In the genomic region with DNA sequence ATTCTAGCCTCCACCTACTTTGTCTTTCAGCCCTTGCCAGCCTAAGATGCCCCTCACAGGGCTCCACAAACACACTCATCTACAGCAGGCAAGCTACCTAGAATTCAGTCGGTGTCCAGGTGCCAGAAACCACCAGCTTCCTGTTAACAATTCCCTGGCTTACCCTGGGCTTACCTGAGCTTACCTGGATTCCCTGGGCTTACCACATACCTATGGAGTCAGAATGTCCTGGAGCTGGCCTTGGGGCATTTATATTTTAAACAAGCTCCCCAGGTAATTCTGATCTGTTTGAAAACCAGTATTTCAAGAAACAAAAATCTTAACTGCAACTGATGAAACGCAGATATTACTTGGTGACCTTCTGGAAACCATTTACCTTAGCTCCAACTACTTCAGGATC, we compare ENCODE assay signal across 26 cellular contexts.
DNase-seq lines count a peak whose midpoint lies in the region; ATAC-seq and TF ChIP-seq lines count a peak whose summit lies in the region.
"Had no signal": no experiment of that assay in that cellular context is flagged by ENCODE, and none has a peak within 500 bp of the region (broad histone marks: within the 10 kb centered on the region; RNA-seq: fewer than 3 reads in every experiment).

No MANE protein-coding gene starts in this region.

- intact Hi-C loops in IMR-90 (cut with micrococcal nuclease): no loop called here
- intact Hi-C loops in body of pancreas (cut with DNase I): no loop called here

- H3K23ac ChIP-seq in IMR-90 (ENCODE audit: low read depth, low read length): no peak overlapping the region
- H3K23ac ChIP-seq in trophoblast cell (ENCODE audit: low read length): no peak overlapping the region

- no peaks in the 10 kb centered on the region for H3K79me2 ChIP-seq in trophoblast cell (ENCODE audit: control insufficient read depth, insufficient read depth, low read length, poor library complexity)

- H3K27ac ChIP-seq in IMR-90 (ENCODE audit: insufficient read depth, low read length) (no peak overlapping the region), body of pancreas (peak overlapping the region in 3 of 4 donors; percentile 54 to 79 (median 70)), trophoblast cell (ENCODE audit: low read depth, low read length) (peak overlapping the region; percentile 16), RWPE1 (no peak overlapping the region)
- H3K27ac ChIP-seq: A549, GM23248, Peyer's patch had no signal

- no peak overlapping the region for H3K18ac ChIP-seq in IMR-90 (ENCODE audit: low read depth, low read length)
- H3K18ac ChIP-seq in trophoblast cell (ENCODE audit: low read length): no peak overlapping the region

- no peaks in the 10 kb centered on the region for H4K20me1 ChIP-seq in IMR-90 (ENCODE audit: insufficient read depth, low read length)

- H3K79me1 ChIP-seq in IMR-90 (ENCODE audit: low read depth in 1 of 2, low read length in 2 of 2) (no peaks in the 10 kb centered on the region), trophoblast cell (ENCODE audit: low read length) (no peaks in the 10 kb centered on the region)

- no peak overlapping the region for H3K9ac ChIP-seq in IMR-90 (ENCODE audit: low read depth, low read length)
- H3K9ac ChIP-seq in trophoblast cell (ENCODE audit: low read length): no peak overlapping the region
- H3K9ac ChIP-seq: GM23248, SK-N-SH had no signal

- H4K5ac ChIP-seq in IMR-90 (ENCODE audit: low read depth, low read length): no peak overlapping the region

- no peak overlapping the region for H2BK20ac ChIP-seq in IMR-90 (ENCODE audit: low read depth, low read length)

- CTCF ChIA-PET in IMR-90 (lab: Yijun Ruan, JAX): interaction anchor here (0.8 kb wide), 1 partner anchor 10 kb away, joined by 5 read pairs; no protein-coding TSS in a partner anchor
- CTCF ChIA-PET in RWPE1 (lab: Yijun Ruan, JAX): interaction anchor here (1.2 kb wide), 1 partner anchor 9 kb away, joined by 4 read pairs; no protein-coding TSS in a partner anchor

- H2AK9ac ChIP-seq in IMR-90 (replicated peaks; ENCODE audit: low read depth, low read length, poor library complexity): no peak overlapping the region

- 0 out of 3 replicates have a peak overlapping the region, but pooled peaks have one; percentile 28 for H2BK15ac ChIP-seq in IMR-90 (ENCODE audit: low read depth, low read length)

- H2BK5ac ChIP-seq in IMR-90 (ENCODE audit: low read depth, low read length, poor library complexity, severe bottlenecking) (no peak overlapping the region), trophoblast cell (ENCODE audit: low read depth, low read length, poor library complexity) (peak overlapping the region; percentile 58)

- H2BK12ac ChIP-seq in trophoblast cell (ENCODE audit: low read length): peak overlapping the region; percentile 51

- WGBS in IMR-90 (ENCODE audit: extremely low coverage in 2 of 2, insufficient read length in 1 of 2), 2 experiments: 100% methylated on average over 1 of the region's 2 CpGs; no CpG with 5 or more reads in 1 of the 2 experiments
- WGBS in body of pancreas, 2 donors: 30 to 47% methylated on average over 2 of the region's 2 CpGs
- no CpG with 5 or more reads among the region's 2 CpGs for WGBS in trophoblast cell (ENCODE audit: extremely low coverage, insufficient coverage, insufficient read length)

- H3K4me3 ChIP-seq in IMR-90 (ENCODE audit: insufficient read depth, low read depth, low read length) (no peak overlapping the region), body of pancreas (no peak overlapping the region), trophoblast cell (ENCODE audit: low read depth, low read length) (no peak overlapping the region), MG63 (no peak overlapping the region)
- H3K4me3 ChIP-seq: A549, GM23248, HAP-1, K562, Peyer's patch had no signal

- H3K9me1 ChIP-seq in IMR-90 (ENCODE audit: insufficient read depth, low read length): no peaks in the 10 kb centered on the region; the same call in 1 of the 2 replicates

- no peak overlapping the region for H3K56ac ChIP-seq in IMR-90 (ENCODE audit: extremely low read depth, insufficient read depth, low read length)

- dilution Hi-C loops in IMR-90 (cut with HindIII; ENCODE audit: low sequenced_read_pairs, unreplicated experiment): no loop called here

- ATAC-seq in IMR-90 (ENCODE audit: low read depth) (no peak), body of pancreas (peak; percentile 83), esophagus mucosa (peak; percentile 88)
- ATAC-seq: A549, HepG2, K562 had no signal

- no peak overlapping the region for H3K14ac ChIP-seq in IMR-90 (replicated peaks; ENCODE audit: low read depth, low read length)
- H3K14ac ChIP-seq in trophoblast cell (ENCODE audit: low read length): no peak overlapping the region

- POLR2A ChIA-PET in IMR-90 (lab: Charles Lee; ENCODE audit: unreplicated experiment) (no interaction called here), RWPE1 (lab: Yijun Ruan, JAX; ENCODE audit: low non-redundant PET) (no interaction called here)

- no peak for TF ChIP-seq RAD21 in IMR-90 (IDR thresholded peaks at IDR 0.05; ENCODE audit: low read length)

- in situ Hi-C loops in IMR-90 (cut with MboI; ENCODE audit: low sequenced_read_pairs): no loop called here

- H3K4ac ChIP-seq in IMR-90 (ENCODE audit: low read depth, low read length): no peak overlapping the region
- no peak overlapping the region for H3K4ac ChIP-seq in trophoblast cell (ENCODE audit: low read depth, low read length)

- no peak overlapping the region for H4K12ac ChIP-seq in trophoblast cell (ENCODE audit: low read depth, low read length)

- TF ChIP-seq CTCF in IMR-90 (conservative IDR thresholded peaks at IDR 0.05; ENCODE audit: low read depth, low read length): no peak
- TF ChIP-seq CTCF in body of pancreas (IDR thresholded peaks at IDR 0.05): no peak
- TF ChIP-seq CTCF in RWPE1 (conservative IDR thresholded peaks at IDR 0.05; ENCODE audit: low read depth): no peak

- no peak overlapping the region for H3K4me2 ChIP-seq in IMR-90 (ENCODE audit: low read depth, low read length)
- no peak overlapping the region for H3K4me2 ChIP-seq in trophoblast cell (ENCODE audit: low read length)
- H3K4me2 ChIP-seq: A549, SK-N-SH had no signal

- DNase-seq in IMR-90 (no peak), body of pancreas (peak in 3 of 4 donors; percentile 36 to 62 (median 61)), trophoblast cell (peak; percentile 89 to 97), DMS79 (lab: John Stamatoyannopoulos, UW) (no peak), RWPE1 (ENCODE audit: low spot score) (no peak), MG63 (no peak)
- DNase-seq: C1 segment of cervical spinal cord; Calu3; CD4-positive, alpha-beta memory T cell; DND-41; GM23248; HFFc6; Kasumi-1; NCI-H1417; NCI-H1694; NCI-H2029 treated with DMSO at 0.1 percent for 48 hours; NCI-H2227 treated with DMSO at 0.1 percent for 48 hours; NCI-H526 treated with DMSO at 0.1 percent for 48 hours; Peyer's patch; SK-N-SH; SW 1271 had no signal

- H3K36me3 ChIP-seq in IMR-90 (ENCODE audit: control insufficient read depth, insufficient read depth, low read length): no peaks in the 10 kb centered on the region
- no peaks in the 10 kb centered on the region for H3K36me3 ChIP-seq in body of pancreas (replicated peaks in 1 of 2; ENCODE audit: insufficient read depth in 1 of 2, low read depth in 2 of 2)
- H3K36me3 ChIP-seq in trophoblast cell (ENCODE audit: control insufficient read depth in 1 of 2, insufficient read depth in 2 of 2, low read length in 2 of 2): no peaks in the 10 kb centered on the region
- no peaks in the 10 kb centered on the region for H3K36me3 ChIP-seq in MG63
- H3K36me3 ChIP-seq: HAP-1, Peyer's patch had no signal

- no peaks in the 10 kb centered on the region for H3K9me3 ChIP-seq in IMR-90 (ENCODE audit: control insufficient read depth, insufficient read depth, low read length)
- H3K9me3 ChIP-seq in body of pancreas: no peaks in the 10 kb centered on the region
- no peaks in the 10 kb centered on the region for H3K9me3 ChIP-seq in trophoblast cell (ENCODE audit: insufficient read depth, low read depth, low read length)
- no peaks in the 10 kb centered on the region for H3K9me3 ChIP-seq in MG63
- H3K9me3 ChIP-seq: A549, HAP-1, Peyer's patch, SK-N-SH had no signal

- H3K4me1 ChIP-seq in IMR-90 (ENCODE audit: control insufficient read depth, insufficient read depth, low read length) (peaks cover 2% of the 10 kb centered on the region; the same call in 1 of the 2 replicates), body of pancreas (peaks cover 19% of the 10 kb centered on the region), trophoblast cell (ENCODE audit: control insufficient read depth in 1 of 2, insufficient read depth in 2 of 2, low read length in 2 of 2) (peaks cover 5 to 9% of the 10 kb centered on the region in 2 experiments)
- H3K4me1 ChIP-seq: A549, HAP-1, Peyer's patch had no signal

- H2AFZ ChIP-seq in IMR-90 (replicated peaks; ENCODE audit: low read length, poor library complexity) (no peak overlapping the region), trophoblast cell (ENCODE audit: insufficient read depth, low read length, poor library complexity) (no peak overlapping the region)
- H2AFZ ChIP-seq: GM23248 had no signal

- H3K27me3 ChIP-seq in IMR-90 (ENCODE audit: control insufficient read depth, insufficient read depth, low read length) (no peaks in the 10 kb centered on the region), body of pancreas (no peaks in the 10 kb centered on the region), trophoblast cell (ENCODE audit: insufficient read depth, low read length) (no peaks in the 10 kb centered on the region), MG63 (no peaks in the 10 kb centered on the region)
- H3K27me3 ChIP-seq: Peyer's patch had no signal

- H4K91ac ChIP-seq in IMR-90 (ENCODE audit: insufficient read depth, low read depth, low read length) (no peak overlapping the region), trophoblast cell (ENCODE audit: low read depth, low read length) (peak overlapping the region; percentile 51)

- H4K8ac ChIP-seq in IMR-90 (ENCODE audit: low read depth in 2 of 2, low read length in 2 of 2): no peak overlapping the region
- no peak overlapping the region for H4K8ac ChIP-seq in trophoblast cell (ENCODE audit: low read depth, low read length)

- H2BK120ac ChIP-seq in IMR-90 (ENCODE audit: low read depth, low read length) (no peak overlapping the region), trophoblast cell (ENCODE audit: insufficient read depth, low read length, poor library complexity) (no peak overlapping the region)

- no peak for TF ChIP-seq POLR2A in IMR-90 (IDR thresholded peaks at IDR 0.05; ENCODE audit: low read depth, low read length)
- TF ChIP-seq POLR2A in body of pancreas (IDR thresholded peaks at IDR 0.05): no peak

- H2AK5ac ChIP-seq in IMR-90 (ENCODE audit: low read depth, low read length) (no peak overlapping the region), trophoblast cell (ENCODE audit: low read length) (no peak overlapping the region)

- BruUV-seq in IMR-90 (replicated peaks; lab: Mats Ljungman, UMichigan): no TSS peak

TF ChIP-seq in IMR-90, 13 proteins besides CTCF, POLR2A, EP300 and RAD21:
- no peak for TF ChIP-seq MAZ (IDR thresholded peaks at IDR 0.05; ENCODE audit: borderline replicate concordance, low read depth, low read length)
- TF ChIP-seq RFX5 (IDR thresholded peaks at IDR 0.05; ENCODE audit: low read depth, low read length): no peak
- TF ChIP-seq MAFK (IDR thresholded peaks at IDR 0.05; ENCODE audit: low read depth, low read length): no peak
- TF ChIP-seq NFE2L2 (IDR thresholded peaks at IDR 0.05; ENCODE audit: low read depth, low read length): no peak
- TF ChIP-seq MXI1 (IDR thresholded peaks at IDR 0.05; ENCODE audit: borderline replicate concordance, low read depth, low read length): no peak

Comparison
In these comparisons a context has a peak if more than half of its experiments do, and no peak if none do; other contexts are left out.
1. DNase-seq: peak in body of pancreas (3 of 4) and trophoblast cell (2 of 2); none in IMR-90 (single experiment), DMS79 (single experiment), RWPE1 (single experiment) and MG63 (single experiment).
2. H3K27ac ChIP-seq: peak in body of pancreas (3 of 4) and trophoblast cell (single experiment); none in IMR-90 (single experiment) and RWPE1 (single experiment).